Comparison of ENCODE assay signal across 8 cellular contexts in genomic region chr1:44819257-44819593, GRCh38. TPM values are rescaled to one million over a fixed set of nuclear protein-coding genes. Genes with fewer than 3 reads are reported as not detected.
A peak's percentile ranks its signal among the peaks of the same experiment; 100 is the strongest.
DNase-seq lines count a peak whose midpoint lies in the region; ATAC-seq lines count a peak whose summit lies in the region.

No MANE protein-coding gene starts in this region.

- H3K4me1 ChIP-seq in ectodermal cell (ENCODE audit: control insufficient read depth, insufficient read depth, low read length) = no peaks in the 10 kb centered on the region

- H3K27ac Mint-ChIP-seq in naive B cell = peak overlapping the region; percentile 100

- no peaks in the 10 kb centered on the region for H3K9me3 Mint-ChIP-seq in naive B cell

- no peak for ATAC-seq in naive B cell (ENCODE audit: low read depth in 2 of 2)

- H3K4me3 Mint-ChIP-seq in naive B cell = peak overlapping the region; percentile 84 to 96 (median 93)

- no peaks in the 10 kb centered on the region for H3K9me3 ChIP-seq in ectodermal cell (ENCODE audit: control insufficient read depth, low read length)

- H3K36me3 ChIP-seq in ectodermal cell (ENCODE audit: control insufficient read depth, insufficient read depth, low read length) = no peaks in the 10 kb centered on the region

- H3K27ac ChIP-seq in ectodermal cell (ENCODE audit: insufficient read depth, low read depth, low read length, poor library complexity, severe bottlenecking) = peak overlapping the region; percentile 100

- DNase-seq in DMS114 treated with DMSO at 0.1 percent for 48 hours (lab: John Stamatoyannopoulos, UW; ENCODE audit: unreplicated experiment) (peak; percentile 97), M059J (ENCODE audit: low read depth) (peak; percentile 75), naive B cell (no peak), NCI-H774 (lab: John Stamatoyannopoulos, UW) (no peak), foreskin melanocyte (no peak), putamen (ENCODE audit: low spot score) (no peak), A172 (ENCODE audit: low spot score) (no peak)

- no peaks in the 10 kb centered on the region for H3K27me3 Mint-ChIP-seq in naive B cell

- peaks cover 36 to 41% (median 41%) of the 10 kb centered on the region in 3 donors for H3K4me1 Mint-ChIP-seq in naive B cell

- 32 to 36% methylated on average over 10 of the region's 10 CpGs for WGBS in ectodermal cell, 2 experiments

- H3K4me3 ChIP-seq in ectodermal cell (ENCODE audit: insufficient read depth, low read depth, low read length) = peak overlapping the region; percentile 0

- no peaks in the 10 kb centered on the region for H3K36me3 Mint-ChIP-seq in naive B cell

- no peaks in the 10 kb centered on the region for H3K27me3 ChIP-seq in ectodermal cell (ENCODE audit: control insufficient read depth, insufficient read depth, low read length, poor library complexity, severe bottlenecking)

RNA-seq across cellular contexts. Expression of gene BTBD19, which starts 10.9 kb away (rescaled TPM):
- 1.2 and 4.3 TPM in 2 replicates for total RNA-seq in M059J (2014; rRNA removed; shearing (Covaris generic))
- polyA plus RNA-seq in ectodermal cell (2013, experiment 1 of 4) = 4.7 TPM
- polyA plus RNA-seq in ectodermal cell (2013, experiment 2 of 4) = 3.4 TPM
- 2.0 TPM for polyA plus RNA-seq in ectodermal cell (2013, experiment 3 of 4)
- polyA plus RNA-seq in ectodermal cell (2013, experiment 4 of 4) = 2.2 TPM
- polyA plus RNA-seq in naive B cell (ENCODE audit: low read depth in 6 of 6) = under 1 TPM in 3 of 6 donors, not detected in 3; 0.09 to 0.57 (median 0.31) TPM
- total RNA-seq in A172 (2014; rRNA removed; shearing (Covaris generic)) = 4.8 and 9.4 TPM in 2 replicates

RNA-seq across cellular contexts. Expression of gene DYNLT4, which starts 12.1 kb away (rescaled TPM):
- total RNA-seq in M059J (2014; rRNA removed; shearing (Covaris generic)) = 1.4 TPM in 1 of 2 replicates, not detected in the other
- polyA plus RNA-seq in ectodermal cell (2013, experiment 1 of 4) = not detected
- polyA plus RNA-seq in ectodermal cell (2013, experiment 2 of 4) = not detected
- polyA plus RNA-seq in ectodermal cell (2013, experiment 3 of 4) = not detected
- polyA plus RNA-seq in ectodermal cell (2013, experiment 4 of 4) = not detected
- polyA plus RNA-seq in naive B cell (ENCODE audit: low read depth in 6 of 6) = not detected
- total RNA-seq in A172 (2014; rRNA removed; shearing (Covaris generic)) = 6.3 TPM in 1 of 2 replicates, not detected in the other

RNA-seq across cellular contexts. Expression of gene PLK3, which starts 19.0 kb away (rescaled TPM):
- total RNA-seq in M059J (2014; rRNA removed; shearing (Covaris generic)) = 8.0 and 9.5 TPM in 2 replicates
- polyA plus RNA-seq in ectodermal cell (2013, experiment 1 of 4) = 7.8 TPM
- 8.9 TPM for polyA plus RNA-seq in ectodermal cell (2013, experiment 2 of 4)
- polyA plus RNA-seq in ectodermal cell (2013, experiment 3 of 4) = 8.3 TPM
- 8.9 TPM for polyA plus RNA-seq in ectodermal cell (2013, experiment 4 of 4)
- 1 to 10 TPM; 2.6 to 9.2 (median 5.0) TPM for polyA plus RNA-seq in naive B cell (ENCODE audit: low read depth in 6 of 6)
- total RNA-seq in A172 (2014; rRNA removed; shearing (Covaris generic)) = 11.3 and 15.9 TPM in 2 replicates

RNA-seq across cellular contexts. Expression of gene PTCH2, which starts 23.8 kb away (rescaled TPM):
- total RNA-seq in M059J (2014; rRNA removed; shearing (Covaris generic)) = 0.17 TPM in 1 of 2 replicates, not detected in the other
- polyA plus RNA-seq in ectodermal cell (2013, experiment 1 of 4) = 5.8 TPM
- polyA plus RNA-seq in ectodermal cell (2013, experiment 2 of 4) = 4.7 TPM
- 9.3 TPM for polyA plus RNA-seq in ectodermal cell (2013, experiment 3 of 4)
- polyA plus RNA-seq in ectodermal cell (2013, experiment 4 of 4) = 5.7 TPM
- polyA plus RNA-seq in naive B cell (ENCODE audit: low read depth in 6 of 6) = under 1 TPM in 1 of 6 donors, not detected in 5; 0.27 TPM
- total RNA-seq in A172 (2014; rRNA removed; shearing (Covaris generic)) = not detected in 2 replicates

RNA-seq across cellular contexts. Expression of gene BEST4, which starts 31.3 kb away (rescaled TPM):
- 0.05 and 0.57 TPM in 2 replicates for total RNA-seq in M059J (2014; rRNA removed; shearing (Covaris generic))
- 1.0 TPM for polyA plus RNA-seq in ectodermal cell (2013, experiment 1 of 4)
- 1.1 TPM for polyA plus RNA-seq in ectodermal cell (2013, experiment 2 of 4)
- polyA plus RNA-seq in ectodermal cell (2013, experiment 3 of 4) = 1.3 TPM
- 1.5 TPM for polyA plus RNA-seq in ectodermal cell (2013, experiment 4 of 4)
- under 1 TPM in 1 of 6 donors, not detected in 5; 0.12 TPM for polyA plus RNA-seq in naive B cell (ENCODE audit: low read depth in 6 of 6)
- total RNA-seq in A172 (2014; rRNA removed; shearing (Covaris generic)) = 0.05 TPM in 1 of 2 replicates, not detected in the other

Comparison
In these comparisons a context has a peak if more than half of its experiments do, and no peak if none do; other contexts are left out.
1. DNase-seq: peak in DMS114 treated with DMSO at 0.1 percent for 48 hours (single experiment) and M059J (single experiment); none in naive B cell (single experiment), NCI-H774 (single experiment), foreskin melanocyte (single experiment), putamen (single experiment) and A172 (single experiment).